10 cellular contexts compared by ENCODE assay signal in the genomic region with DNA sequence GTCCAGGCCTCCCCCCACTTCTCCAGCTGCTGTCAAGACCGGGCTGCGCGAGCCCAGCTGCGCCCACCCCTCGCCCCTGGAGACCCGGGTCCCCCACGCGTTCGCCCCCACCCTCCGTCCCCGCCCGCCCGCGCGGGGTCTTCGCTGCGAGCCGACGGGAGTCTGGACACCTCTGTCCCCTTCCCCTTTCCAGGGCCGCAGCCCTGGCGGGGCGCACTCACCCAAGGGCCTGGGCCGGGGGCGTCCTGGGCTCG. TPM values are rescaled to one million over a fixed set of nuclear protein-coding genes. Genes with fewer than 3 reads are reported as not detected.
DNase-seq lines count a peak whose midpoint lies in the region; ATAC-seq and TF ChIP-seq lines count a peak whose summit lies in the region.
"Had no signal": no experiment of that assay in that cellular context is flagged by ENCODE, and none has a peak within 500 bp of the region (broad histone marks: within the 10 kb centered on the region; RNA-seq: fewer than 3 reads in every experiment).

No MANE protein-coding gene starts in this region.

- intact Hi-C loops in right cardiac atrium (cut with DNase I), result no loop called here

- H3K4me1 Mint-ChIP-seq in GM23338, result peaks cover 38% of the 10 kb centered on the region
- H3K4me1 Mint-ChIP-seq in WTC11, result peaks cover 29% of the 10 kb centered on the region

- no peaks in the 10 kb centered on the region for H3K9me3 ChIP-seq in right cardiac atrium (ENCODE audit: control insufficient read depth, low read length)
- H3K9me3 ChIP-seq: SJSA1 had no signal

- H3K27me3 ChIP-seq in GM23338 (ENCODE audit: insufficient read depth) (peaks cover 27% of the 10 kb centered on the region), right cardiac atrium (ENCODE audit: control insufficient read depth, insufficient read depth) (no peaks in the 10 kb centered on the region)

- H3K4me1 ChIP-seq in GM23338 (ENCODE audit: insufficient read depth), result peaks cover 30% of the 10 kb centered on the region
- H3K4me1 ChIP-seq in right cardiac atrium (ENCODE audit: control insufficient read depth, insufficient read depth, low read length), result peaks cover 30% of the 10 kb centered on the region

- H4K20me1 ChIP-seq in GM23338 (replicated peaks; ENCODE audit: insufficient read depth), result peaks cover 4% of the 10 kb centered on the region; the same call in 1 of the 2 replicates

- peaks cover 34% of the 10 kb centered on the region for H3K27me3 Mint-ChIP-seq in GM23338 (ENCODE audit: insufficient read depth, low read depth, poor library complexity)
- H3K27me3 Mint-ChIP-seq in WTC11 (ENCODE audit: low read depth), result peaks cover 20% of the 10 kb centered on the region

- peak overlapping the region; percentile 74 for H3K4me3 Mint-ChIP-seq in GM23338
- peak overlapping the region; percentile 61 for H3K4me3 Mint-ChIP-seq in WTC11

- H3K9me2 ChIP-seq in GM23338 (ENCODE audit: insufficient read depth), result no peaks in the 10 kb centered on the region

- WGBS in right cardiac atrium, result 0% methylated on average over 25 of the region's 25 CpGs

- POLR2A ChIA-PET in WTC11 (lab: Charles Lee), result interaction anchor here (0.6 to 1.6 kb wide), 2 partner anchors 109 to 357 kb away, joined by 3 to 5 read pairs; no protein-coding TSS in a partner anchor

- H3K79me2 ChIP-seq in GM23338 (replicated peaks; ENCODE audit: insufficient read depth), result no peaks in the 10 kb centered on the region

- H3K27ac Mint-ChIP-seq in GM23338 (no peak overlapping the region), WTC11 (no peak overlapping the region)
- H3K27ac Mint-ChIP-seq: naive B cell had no signal

- CTCF ChIA-PET in WTC11 (lab: Charles Lee), result interaction anchor here (1.3 to 1.5 kb wide), 2 partner anchors 13 to 51 kb away, joined by 3 to 11 read pairs; no protein-coding TSS in a partner anchor

- H3K27ac ChIP-seq in GM23338 (ENCODE audit: low read depth) (no peak overlapping the region), right cardiac atrium (ENCODE audit: low read length) (no peak overlapping the region)
- H3K27ac ChIP-seq: SJSA1 had no signal

- TF ChIP-seq CTCF in GM23338 (conservative IDR thresholded peaks at IDR 0.05; ENCODE audit: low read depth in 2 of 2), result no peak
- TF ChIP-seq CTCF in WTC11 (IDR thresholded peaks at IDR 0.05), result no peak
- no peak for TF ChIP-seq CTCF in retinal pigment epithelial cell (conservative IDR thresholded peaks at IDR 0.05; ENCODE audit: low read depth, low read length)

- H3K4me2 ChIP-seq in GM23338, result peak overlapping the region; percentile 95

- no peaks in the 10 kb centered on the region for H3K36me3 ChIP-seq in GM23338 (ENCODE audit: insufficient read depth)
- H3K36me3 ChIP-seq: SJSA1 had no signal

- H3K4me3 ChIP-seq in GM23338 (peak overlapping the region; percentile 83), right cardiac atrium (ENCODE audit: low read length) (peak overlapping the region; percentile 60), retinal pigment epithelial cell (ENCODE audit: low read length) (peak overlapping the region; percentile 15)
- H3K4me3 ChIP-seq: SJSA1 had no signal

- H3K9me3 Mint-ChIP-seq in GM23338 (no peaks in the 10 kb centered on the region), WTC11 (no peaks in the 10 kb centered on the region)
- H3K9me3 Mint-ChIP-seq: naive B cell had no signal

- 0 out of 2 replicates have a peak, but pooled peaks cover 8% of the 10 kb centered on the region for H3F3A ChIP-seq in GM23338 (replicated peaks; ENCODE audit: low read depth)

- peak overlapping the region; percentile 97 for H2AFZ ChIP-seq in GM23338

- DNase-seq in GM23338 (ENCODE audit: low spot score) (no peak), WTC11 (ENCODE audit: low spot score) (no peak), right cardiac atrium (no peak), retinal pigment epithelial cell (ENCODE audit: low read depth) (no peak), DMS53 treated with DMSO at 0.1 percent for 48 hours (lab: John Stamatoyannopoulos, UW; ENCODE audit: unreplicated experiment) (no peak), NAMALWA (ENCODE audit: low spot score) (no peak)
- DNase-seq: naive B cell had no signal

- no peaks in the 10 kb centered on the region for H3K36me3 Mint-ChIP-seq in GM23338 (ENCODE audit: low read depth)
- no peaks in the 10 kb centered on the region for H3K36me3 Mint-ChIP-seq in WTC11
- H3K36me3 Mint-ChIP-seq: naive B cell had no signal

- ATAC-seq in GM23338 (peak; percentile 11), WTC11 (peak; percentile 4; the same call in 1 of the 2 replicates), right cardiac atrium (no peak), GM21423 (IDR thresholded peaks at IDR 0.05; ENCODE audit: unreplicated experiment) (no peak), HG02981 (IDR thresholded peaks at IDR 0.05; ENCODE audit: unreplicated experiment) (no peak)

TF ChIP-seq in GM23338, 12 proteins besides CTCF, POLR2A, EP300 and RAD21:
- no peak for TF ChIP-seq EZH2phosphoT487 (IDR thresholded peaks at IDR 0.05; ENCODE audit: unreplicated experiment)
- no peak for TF ChIP-seq POLR2AphosphoS5 (IDR thresholded peaks at IDR 0.05; ENCODE audit: low read depth)
- TF ChIP-seq EZH2 (IDR thresholded peaks at IDR 0.05; ENCODE audit: low read depth, unreplicated experiment), result no peak
- no peak for TF ChIP-seq NANOG (IDR thresholded peaks at IDR 0.05; ENCODE audit: borderline replicate concordance)
- TF ChIP-seq STAT1 (IDR thresholded peaks at IDR 0.05; ENCODE audit: unreplicated experiment), result no peak

TF ChIP-seq in WTC11, 78 proteins besides CTCF, POLR2A, EP300 and RAD21:
- TF ChIP-seq OVOL2 (CRISPR knock-in tag; IDR thresholded peaks at IDR 0.05; ENCODE audit: borderline replicate concordance), result no peak
- TF ChIP-seq ETV6 (CRISPR knock-in tag; IDR thresholded peaks at IDR 0.05), result no peak
- no peak for TF ChIP-seq ATF3 (CRISPR knock-in tag; conservative IDR thresholded peaks at IDR 0.05)
- TF ChIP-seq SMAD3 (CRISPR knock-in tag; IDR thresholded peaks at IDR 0.05; ENCODE audit: borderline replicate concordance), result no peak
- TF ChIP-seq, protein P1, sequence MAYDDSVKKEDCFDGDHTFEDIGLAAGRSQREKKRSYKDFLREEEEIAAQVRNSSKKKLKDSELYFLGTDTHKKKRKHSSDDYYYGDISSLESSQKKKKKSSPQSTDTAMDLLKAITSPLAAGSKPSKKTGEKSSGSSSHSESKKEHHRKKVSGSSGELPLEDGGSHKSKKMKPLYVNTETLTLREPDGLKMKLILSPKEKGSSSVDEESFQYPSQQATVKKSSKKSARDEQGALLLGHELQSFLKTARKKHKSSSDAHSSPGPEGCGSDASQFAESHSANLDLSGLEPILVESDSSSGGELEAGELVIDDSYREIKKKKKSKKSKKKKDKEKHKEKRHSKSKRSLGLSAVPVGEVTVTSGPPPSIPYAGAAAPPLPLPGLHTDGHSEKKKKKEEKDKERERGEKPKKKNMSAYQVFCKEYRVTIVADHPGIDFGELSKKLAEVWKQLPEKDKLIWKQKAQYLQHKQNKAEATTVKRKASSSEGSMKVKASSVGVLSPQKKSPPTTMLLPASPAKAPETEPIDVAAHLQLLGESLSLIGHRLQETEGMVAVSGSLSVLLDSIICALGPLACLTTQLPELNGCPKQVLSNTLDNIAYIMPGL (CRISPR knock-in tag; IDR thresholded peaks at IDR 0.05), result 0 out of 2 replicates have a peak, but pooled peaks have one; percentile 17
- no peak for TF ChIP-seq ELF4 (CRISPR knock-in tag; IDR thresholded peaks at IDR 0.05; ENCODE audit: low read depth)
TF ChIP-seq in WTC11: peak in this region for 1.

RNA-seq across cellular contexts. Expression of gene RAP1GAP, which starts 0.2 kb away (rescaled TPM):
- 5.9 and 6.6 TPM in 2 replicates for total RNA-seq in GM23338 (2014; rRNA removed; shearing (Covaris generic))
- polyA plus RNA-seq in GM23338 (2016; fragmentation: Nextera tagmentation; extraction: Ambion mirVana), result 4.3 and 5.0 TPM in 2 replicates
- total RNA-seq in WTC11 (2021), result 7.6 to 9.9 TPM (median 9.7 TPM) in 3 replicates
- total RNA-seq in right cardiac atrium, result 10 to 100 TPM; 15.3 to 18.7 (median 16.4) TPM
- polyA plus RNA-seq in right cardiac atrium, result 18.4 TPM

Comparison
In these comparisons a context has a peak if more than half of its experiments do, and no peak if none do; other contexts are left out.
1. ATAC-seq: peak in GM23338 (single experiment) and WTC11 (single experiment); none in right cardiac atrium (0 of 2), GM21423 (single experiment) and HG02981 (single experiment).
2. H3K4me3 ChIP-seq: peak in every context shown above with its lines; median percentile 83 in GM23338; 60 in right cardiac atrium; 15 in retinal pigment epithelial cell.